12 cellular contexts compared by ENCODE assay signal in genomic region chr1:174788981-174789380, GRCh38.
A peak's percentile ranks its signal among the peaks of the same experiment; 100 is the strongest.
DNase-seq lines count a peak whose midpoint lies in the region; ATAC-seq lines count a peak whose summit lies in the region.
"Had no signal": no experiment of that assay in that cellular context is flagged by ENCODE, and none has a peak within 500 bp of the region (broad histone marks: within the 10 kb centered on the region; RNA-seq: fewer than 3 reads in every experiment).

No MANE protein-coding gene starts in this region.

- peak overlapping the region; percentile 74 for H3K9ac ChIP-seq in GM23248

- intact Hi-C loops in Right ventricle myocardium inferior (cut with DNase I), result no loop called here
- intact Hi-C loops in posterior vena cava (cut with DNase I), result no loop called here

- H3K4me3 ChIP-seq in GM23248, result peak overlapping the region; percentile 44

- H3K27me3 ChIP-seq in GM23248 (replicated peaks; ENCODE audit: insufficient read depth), result no peaks in the 10 kb centered on the region

- in situ Hi-C loops in GM23248 (cut with MboI), result no loop called here

- H4K20me1 ChIP-seq in GM23248 (ENCODE audit: insufficient read depth), result no peaks in the 10 kb centered on the region

- 12 to 13% methylated on average over 1 of the region's 1 CpG for WGBS in GM23248 (ENCODE audit: low coverage in 1 of 2, low lambda C conversion rate in 2 of 2, missing lambda C conversion rate in 2 of 2), 2 experiments

- no peaks in the 10 kb centered on the region for H3K36me3 Mint-ChIP-seq in stimulated activated memory B cell treated with anti-CD40 and anti-IgM and Interleukin-4, amounts not matched to agents 10 μg/mL and 1 μg/mL and 100 μg/mL, for 72 hours

- no peaks in the 10 kb centered on the region for H3K9me3 Mint-ChIP-seq in stimulated activated memory B cell treated with anti-CD40 and anti-IgM and Interleukin-4, amounts not matched to agents 10 μg/mL and 1 μg/mL and 100 μg/mL, for 72 hours

- H3K4me1 ChIP-seq in GM23248 (ENCODE audit: insufficient read depth), result peaks cover 20% of the 10 kb centered on the region

- no peak overlapping the region for H2AFZ ChIP-seq in GM23248

- H3K36me3 ChIP-seq in GM23248 (ENCODE audit: low read depth), result no peaks in the 10 kb centered on the region
- H3K36me3 ChIP-seq: WERI-Rb-1 had no signal

- H3K79me2 ChIP-seq in GM23248 (ENCODE audit: insufficient read depth), result no peaks in the 10 kb centered on the region

- DNase-seq in GM23248 (peak; percentile 95), OCI-M1 (lab: John Stamatoyannopoulos, UW) (peak; percentile 71), dedifferentiated amniotic fluid mesenchymal stem cell (ENCODE audit: extremely low spot score) (peak; percentile 88), Right ventricle myocardium inferior (ENCODE audit: missing footprints) (no peak), NCI-H146 (lab: John Stamatoyannopoulos, UW) (no peak), posterior vena cava (ENCODE audit: low spot score) (no peak)
- DNase-seq: effector memory CD4-positive, alpha-beta T cell; kidney; WERI-Rb-1 had no signal

- H3K27me3 Mint-ChIP-seq in stimulated activated memory B cell treated with anti-CD40 and anti-IgM and Interleukin-4, amounts not matched to agents 10 μg/mL and 1 μg/mL and 100 μg/mL, for 72 hours, result no peaks in the 10 kb centered on the region
- H3K27me3 Mint-ChIP-seq: progenitor cell of endocrine pancreas had no signal

- H3K4me2 ChIP-seq in GM23248 (ENCODE audit: unreplicated experiment), result peak overlapping the region; percentile 58

- ATAC-seq in stimulated activated memory B cell treated with anti-CD40 and anti-IgM and Interleukin-4, amounts not matched to agents 10 μg/mL and 1 μg/mL and 100 μg/mL, for 72 hours, result no peak
- ATAC-seq in Right ventricle myocardium inferior (no peak), GM18861 (IDR thresholded peaks at IDR 0.05; ENCODE audit: unreplicated experiment) (no peak)

- peaks cover 26% of the 10 kb centered on the region for H3F3A ChIP-seq in GM23248 (ENCODE audit: insufficient read depth)

- H3K4me1 Mint-ChIP-seq in stimulated activated memory B cell treated with anti-CD40 and anti-IgM and Interleukin-4, amounts not matched to agents 10 μg/mL and 1 μg/mL and 100 μg/mL, for 72 hours, result peaks cover 22% of the 10 kb centered on the region

- no peaks in the 10 kb centered on the region for H3K9me3 ChIP-seq in GM23248 (ENCODE audit: low read depth)

- no peaks in the 10 kb centered on the region for H3K9me2 ChIP-seq in GM23248 (ENCODE audit: insufficient read depth)

- H3K4me3 Mint-ChIP-seq in stimulated activated memory B cell treated with anti-CD40 and anti-IgM and Interleukin-4, amounts not matched to agents 10 μg/mL and 1 μg/mL and 100 μg/mL, for 72 hours, result no peak overlapping the region

- peak overlapping the region; percentile 97 for H3K27ac ChIP-seq in GM23248
- H3K27ac ChIP-seq: WERI-Rb-1 had no signal

- peak overlapping the region; percentile 37 for H3K27ac Mint-ChIP-seq in stimulated activated memory B cell treated with anti-CD40 and anti-IgM and Interleukin-4, amounts not matched to agents 10 μg/mL and 1 μg/mL and 100 μg/mL, for 72 hours
- H3K27ac Mint-ChIP-seq: progenitor cell of endocrine pancreas had no signal

Comparison
In these comparisons a context has a peak if more than half of its experiments do, and no peak if none do; other contexts are left out.
1. DNase-seq: peak in GM23248 (single experiment), OCI-M1 (single experiment) and dedifferentiated amniotic fluid mesenchymal stem cell (single experiment); none in Right ventricle myocardium inferior (single experiment), NCI-H146 (single experiment) and posterior vena cava (single experiment).